ENCODE assay signal across 6 cellular contexts in the genomic region with DNA sequence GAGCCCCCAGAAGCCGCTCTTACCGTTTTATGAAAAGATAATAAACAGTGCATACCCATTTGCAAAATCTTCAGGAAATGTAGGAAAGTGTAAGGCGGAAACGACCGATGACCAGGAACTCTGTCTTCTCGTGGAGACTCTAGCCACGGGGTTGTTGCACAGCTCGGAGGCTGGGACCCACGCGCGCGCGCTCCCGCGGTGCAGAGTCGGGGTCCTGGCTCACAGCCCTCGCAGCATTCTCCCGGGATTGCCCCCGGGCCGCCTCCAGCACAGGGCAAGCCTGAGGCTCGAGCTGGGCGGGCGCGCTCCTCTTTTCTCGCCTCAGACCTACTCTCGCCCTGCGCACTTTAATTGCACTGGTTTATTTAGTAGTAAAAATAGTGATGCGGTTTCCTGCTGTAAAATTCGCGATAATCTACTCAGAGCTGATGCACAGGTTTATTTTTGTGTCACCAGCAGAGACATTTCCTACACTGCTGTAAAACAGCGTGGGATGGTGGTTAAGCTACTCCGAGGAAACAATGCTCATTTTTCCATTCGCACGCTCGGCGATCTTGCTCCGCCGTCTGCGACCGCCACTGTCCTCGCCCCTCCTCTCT. TPM values are rescaled to one million over a fixed set of nuclear protein-coding genes. Genes with fewer than 3 reads are reported as not detected.
DNase-seq lines count a peak whose midpoint lies in the region; ATAC-seq lines count a peak whose summit lies in the region.

No MANE protein-coding gene starts in this region.

- peaks cover 11% of the 10 kb centered on the region for H3K36me3 Mint-ChIP-seq in activated CD8-positive, alpha-beta T cell treated with anti-CD3 and anti-CD28 coated beads, Interleukin-2, amount 10 ng/mL, durations not matched to agents 7 days and 5 days (ENCODE audit: low read depth)

- H3K4me3 ChIP-seq in iPS-20b (ENCODE audit: low read length) = peak overlapping the region; percentile 97

- no peaks in the 10 kb centered on the region for H3K36me3 ChIP-seq in iPS-20b (ENCODE audit: insufficient read depth, low read depth, low read length)

- DNase-seq in EH (ENCODE audit: low read depth) (peak; percentile 46), superior temporal gyrus (ENCODE audit: extremely low spot score) (peak; percentile 42)
- peak; percentile 64 for DNase-seq in activated CD8-positive, alpha-beta T cell treated with anti-CD3 and anti-CD28 coated beads, Interleukin-2, amount 10 ng/mL, durations not matched to agents 7 days and 5 days
- DNase-seq in NK-92 treated with Interleukin-12 subunit alpha and Interleukin-12 subunit beta, amount 100 ng/mL, for 24 hours (lab: John Stamatoyannopoulos, UW) = no peak

- no peaks in the 10 kb centered on the region for H3K9me3 Mint-ChIP-seq in activated CD8-positive, alpha-beta T cell treated with anti-CD3 and anti-CD28 coated beads, Interleukin-2, amount 10 ng/mL, durations not matched to agents 7 days and 5 days (ENCODE audit: insufficient read depth)

- peak overlapping the region; percentile 92 for H3K4me3 Mint-ChIP-seq in activated CD8-positive, alpha-beta T cell treated with anti-CD3 and anti-CD28 coated beads, Interleukin-2, amount 10 ng/mL, durations not matched to agents 7 days and 5 days

- H3K27ac Mint-ChIP-seq in activated CD8-positive, alpha-beta T cell treated with anti-CD3 and anti-CD28 coated beads, Interleukin-2, amount 10 ng/mL, durations not matched to agents 7 days and 5 days = peak overlapping the region; percentile 94

- POLR2A ChIA-PET in activated CD8-positive, alpha-beta T cell treated with anti-CD3 and anti-CD28 coated beads, Interleukin-2, amount 10 ng/mL, durations not matched to agents 7 days and 5 days (lab: Charles Lee) = interaction anchor here (0.9 to 5.9 kb wide), 10 partner anchors 15 to 379 kb away, joined by 3 to 34 read pairs (median 6); a partner anchor contains a TSS

- ATAC-seq in activated CD8-positive, alpha-beta T cell treated with anti-CD3 and anti-CD28 coated beads, Interleukin-2, amount 10 ng/mL, durations not matched to agents 7 days and 5 days = peak; percentile 14
- ATAC-seq in GM19452 (IDR thresholded peaks at IDR 0.05; ENCODE audit: unreplicated experiment) = no peak

- CTCF ChIA-PET in activated CD8-positive, alpha-beta T cell treated with anti-CD3 and anti-CD28 coated beads, Interleukin-2, amount 10 ng/mL, durations not matched to agents 7 days and 5 days (lab: Charles Lee) = interaction anchor here (0.8 to 7.7 kb wide), 8 partner anchors 9 to 33 kb away, joined by 3 to 78 read pairs (median 4); a partner anchor contains a TSS

- no peaks in the 10 kb centered on the region for H3K4me1 ChIP-seq in iPS-20b (ENCODE audit: insufficient read depth, low read length)

- no peak overlapping the region for H3K27ac ChIP-seq in iPS-20b (ENCODE audit: low read length)

- peaks cover 41% of the 10 kb centered on the region for H3K27me3 ChIP-seq in iPS-20b (ENCODE audit: insufficient read depth, low read length)

- peaks cover 56% of the 10 kb centered on the region for H3K4me1 Mint-ChIP-seq in activated CD8-positive, alpha-beta T cell treated with anti-CD3 and anti-CD28 coated beads, Interleukin-2, amount 10 ng/mL, durations not matched to agents 7 days and 5 days (ENCODE audit: low read depth)

- H3K27me3 Mint-ChIP-seq in activated CD8-positive, alpha-beta T cell treated with anti-CD3 and anti-CD28 coated beads, Interleukin-2, amount 10 ng/mL, durations not matched to agents 7 days and 5 days (ENCODE audit: low read depth) = no peaks in the 10 kb centered on the region

- no peaks in the 10 kb centered on the region for H3K9me3 ChIP-seq in iPS-20b (ENCODE audit: insufficient read depth, low read depth, low read length)

- H3K9ac ChIP-seq in iPS-20b (ENCODE audit: low read depth, low read length) = no peak overlapping the region

RNA-seq across cellular contexts. Expression of a gene that starts 15.5 kb away (rescaled TPM):
- 1 to 10 TPM; 1.1 to 1.5 TPM for total RNA-seq in activated CD8-positive, alpha-beta T cell treated with anti-CD3 and anti-CD28 coated beads, Interleukin-2, amount 10 ng/mL, durations not matched to agents 7 days and 5 days

RNA-seq across cellular contexts. Expression of a gene that starts 33.6 kb away (rescaled TPM):
- total RNA-seq in activated CD8-positive, alpha-beta T cell treated with anti-CD3 and anti-CD28 coated beads, Interleukin-2, amount 10 ng/mL, durations not matched to agents 7 days and 5 days = 10 to 100 TPM; 40.0 to 44.7 TPM

RNA-seq across cellular contexts. Expression of a gene that starts 42.1 kb away (rescaled TPM):
- not detected for total RNA-seq in activated CD8-positive, alpha-beta T cell treated with anti-CD3 and anti-CD28 coated beads, Interleukin-2, amount 10 ng/mL, durations not matched to agents 7 days and 5 days

RNA-seq across cellular contexts. Expression of a gene that starts 54.2 kb away (rescaled TPM):
- total RNA-seq in activated CD8-positive, alpha-beta T cell treated with anti-CD3 and anti-CD28 coated beads, Interleukin-2, amount 10 ng/mL, durations not matched to agents 7 days and 5 days = 1,000 to 10,000 TPM; 1,796 to 1,942 TPM

RNA-seq across cellular contexts. Expression of a gene that starts 58.5 kb away (rescaled TPM):
- total RNA-seq in activated CD8-positive, alpha-beta T cell treated with anti-CD3 and anti-CD28 coated beads, Interleukin-2, amount 10 ng/mL, durations not matched to agents 7 days and 5 days = not detected
